18 cellular contexts compared by ENCODE assay signal in the genomic region with DNA sequence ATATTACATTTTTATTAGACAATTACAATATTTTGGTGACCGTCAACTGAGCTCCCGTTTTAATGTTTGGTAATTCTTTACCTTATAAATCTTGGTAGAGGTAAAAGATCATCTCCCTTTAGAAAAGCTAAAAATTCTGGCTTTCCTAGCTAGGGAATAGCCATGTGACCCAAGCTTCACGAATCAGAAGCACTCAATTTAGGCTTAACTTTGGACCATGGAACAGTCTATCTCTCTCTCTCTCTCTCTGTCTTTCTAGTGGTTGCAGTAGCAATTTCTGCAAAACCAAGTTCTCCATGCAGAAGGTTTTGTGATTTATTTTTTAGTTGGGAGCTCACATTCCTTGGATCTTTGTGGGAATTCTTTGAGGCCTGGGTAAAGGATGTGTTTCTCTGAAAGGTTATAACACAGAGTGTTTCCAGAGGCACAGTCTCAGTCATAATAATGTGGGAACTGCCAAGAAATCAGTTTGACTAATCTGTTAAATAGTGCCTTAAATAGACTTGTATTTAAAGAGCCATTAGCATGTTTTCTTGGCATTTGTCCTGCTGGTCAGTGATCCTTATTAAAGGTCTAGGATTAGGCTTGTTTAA.
DNase-seq lines count a peak whose midpoint lies in the region; ATAC-seq, FAIRE-seq and TF ChIP-seq lines count a peak whose summit lies in the region.
"Had no signal": no experiment of that assay in that cellular context is flagged by ENCODE, and none has a peak within 500 bp of the region (broad histone marks: within the 10 kb centered on the region; RNA-seq: fewer than 3 reads in every experiment).

No MANE protein-coding gene starts in this region.

- no peaks in the 10 kb centered on the region for H3K36me3 Mint-ChIP-seq in MCF 10A (ENCODE audit: insufficient read depth, unreplicated experiment)
- H3K36me3 Mint-ChIP-seq: CD4-positive, CD25-positive, alpha-beta regulatory T cell; immature natural killer cell had no signal

- CTCF ChIA-PET in MCF 10A (lab: Yijun Ruan, JAX): no interaction called here

- no peaks in the 10 kb centered on the region for H4K20me1 ChIP-seq in GM23248 (ENCODE audit: insufficient read depth)

- WGBS in GM23248 (ENCODE audit: low coverage in 1 of 2, low lambda C conversion rate in 2 of 2, missing lambda C conversion rate in 2 of 2), 2 experiments: 49 to 53% methylated on average over 3 of the region's 3 CpGs

- no peak overlapping the region for H3K4me3 Mint-ChIP-seq in MCF 10A (ENCODE audit: unreplicated experiment)
- H3K4me3 Mint-ChIP-seq: CD4-positive, CD25-positive, alpha-beta regulatory T cell; immature natural killer cell had no signal

- no TSS peak for BruUV-seq in MCF 10A (replicated peaks; lab: Mats Ljungman, UMichigan)

- H3K79me2 ChIP-seq in GM23248 (ENCODE audit: insufficient read depth): no peaks in the 10 kb centered on the region

- H3K27me3 ChIP-seq in GM23248 (replicated peaks; ENCODE audit: insufficient read depth): no peaks in the 10 kb centered on the region
- H3K27me3 ChIP-seq in adipocyte (replicated peaks; ENCODE audit: control insufficient read depth, insufficient read depth, low read length): no peaks in the 10 kb centered on the region
- H3K27me3 ChIP-seq in lower lobe of right lung (ENCODE audit: low read depth): no peaks in the 10 kb centered on the region
- H3K27me3 ChIP-seq: gastrocnemius medialis, thyroid gland had no signal

- FAIRE-seq in kidney (lab: Jason Lieb, UNC): no peak

- no peak overlapping the region for H3K27ac Mint-ChIP-seq in MCF 10A (ENCODE audit: low read depth, unreplicated experiment)
- H3K27ac Mint-ChIP-seq: CD4-positive, CD25-positive, alpha-beta regulatory T cell; immature natural killer cell had no signal

- ATAC-seq in sciatic nerve (peak; percentile 75), GM21786 (IDR thresholded peaks at IDR 0.05; ENCODE audit: unreplicated experiment) (no peak), lower lobe of right lung (no peak)
- ATAC-seq: gastrocnemius medialis had no signal

- H3K4me1 Mint-ChIP-seq in MCF 10A (ENCODE audit: insufficient read depth, unreplicated experiment): no peaks in the 10 kb centered on the region
- H3K4me1 Mint-ChIP-seq: CD4-positive, CD25-positive, alpha-beta regulatory T cell; immature natural killer cell had no signal

- peaks cover 64% of the 10 kb centered on the region for H3K27me3 Mint-ChIP-seq in MCF 10A (ENCODE audit: insufficient read depth, unreplicated experiment)
- H3K27me3 Mint-ChIP-seq: CD4-positive, CD25-positive, alpha-beta regulatory T cell had no signal

- H3K9me3 Mint-ChIP-seq in MCF 10A (ENCODE audit: unreplicated experiment): no peaks in the 10 kb centered on the region

- H3K27ac ChIP-seq in GM23248: 0 out of 2 replicates have a peak overlapping the region, but pooled peaks have one; percentile 2
- no peak overlapping the region for H3K27ac ChIP-seq in kidney (ENCODE audit: low read depth in 2 of 2, low read length in 2 of 2)
- H3K27ac ChIP-seq in lower lobe of right lung: no peak overlapping the region
- H3K27ac ChIP-seq: gastrocnemius medialis, PC-9, thyroid gland, WERI-Rb-1 had no signal

- DNase-seq in GM23248: peak; percentile 58
- peak; percentile 74 for DNase-seq in adipocyte (ENCODE audit: low read depth)
- DNase-seq in fibroblast of the aortic adventitia (ENCODE audit: low read depth): peak; percentile 31
- no peak for DNase-seq in sciatic nerve (ENCODE audit: low spot score)
- no peak for DNase-seq in kidney
- DNase-seq in MCF 10A (ENCODE audit: unreplicated experiment): no peak
- no peak for DNase-seq in lower lobe of right lung
- DNase-seq: activated CD8-positive, alpha-beta memory T cell treated with anti-CD3 and anti-CD28 coated beads for 24 hours; aorta; CD4-positive, CD25-positive, alpha-beta regulatory T cell; gastrocnemius medialis; immature natural killer cell; NCI-H1105; PC-9; stimulated activated CD4-positive, alpha-beta T cell treated with anti-CD3 and anti-CD28 coated beads, Interleukin-1b, Interleukin-23, amount 100 ng/mL, for 48 hours; thyroid gland; WERI-Rb-1 had no signal

- no peak overlapping the region for H2AFZ ChIP-seq in GM23248
- H2AFZ ChIP-seq: PC-9 had no signal

- H3K4me1 ChIP-seq in GM23248 (ENCODE audit: insufficient read depth) (peaks cover 8% of the 10 kb centered on the region; the same call in 1 of the 2 replicates), adipocyte (ENCODE audit: control insufficient read depth, insufficient read depth, low read length) (peaks cover 21% of the 10 kb centered on the region), kidney (ENCODE audit: control insufficient read depth in 1 of 2, insufficient read depth in 1 of 2, low read depth in 1 of 2, low read length in 2 of 2) (no peaks in the 10 kb centered on the region), lower lobe of right lung (no peaks in the 10 kb centered on the region)
- H3K4me1 ChIP-seq: gastrocnemius medialis, thyroid gland had no signal

- no peak overlapping the region for H3K4me2 ChIP-seq in GM23248 (ENCODE audit: unreplicated experiment)
- H3K4me2 ChIP-seq: PC-9 had no signal

- H3F3A ChIP-seq in GM23248 (ENCODE audit: insufficient read depth): no peaks in the 10 kb centered on the region

- no peaks in the 10 kb centered on the region for H3K36me3 ChIP-seq in GM23248 (ENCODE audit: low read depth)
- H3K36me3 ChIP-seq in adipocyte (ENCODE audit: control insufficient read depth, insufficient read depth, low read length, severe bottlenecking): no peaks in the 10 kb centered on the region
- no peaks in the 10 kb centered on the region for H3K36me3 ChIP-seq in kidney (ENCODE audit: control insufficient read depth in 1 of 2, insufficient read depth in 2 of 2, low read length in 2 of 2)
- H3K36me3 ChIP-seq in lower lobe of right lung: no peaks in the 10 kb centered on the region
- H3K36me3 ChIP-seq: gastrocnemius medialis, thyroid gland, WERI-Rb-1 had no signal

- intact Hi-C loops in sciatic nerve (cut with DNase I): no loop called here
- intact Hi-C loops in kidney (cut with DNase I): no loop called here
- intact Hi-C loops in MCF 10A (cut with micrococcal nuclease): no loop called here
- intact Hi-C loops in lower lobe of right lung (cut with DNase I): no loop called here

- H3K9me3 ChIP-seq in GM23248 (ENCODE audit: low read depth) (no peaks in the 10 kb centered on the region), adipocyte (ENCODE audit: control insufficient read depth, low read length) (no peaks in the 10 kb centered on the region), kidney (ENCODE audit: control insufficient read depth in 1 of 2, low read length in 2 of 2) (no peaks in the 10 kb centered on the region), lower lobe of right lung (no peaks in the 10 kb centered on the region)
- H3K9me3 ChIP-seq: gastrocnemius medialis, thyroid gland had no signal

- in situ Hi-C loops in GM23248 (cut with MboI): no loop called here

- POLR2A ChIA-PET in MCF 10A (lab: Yijun Ruan, JAX): no interaction called here

- no peak overlapping the region for H3K4me3 ChIP-seq in GM23248
- H3K4me3 ChIP-seq in adipocyte (ENCODE audit: low read length): no peak overlapping the region
- H3K4me3 ChIP-seq in fibroblast of the aortic adventitia (ENCODE audit: low read depth, low read length): no peak overlapping the region
- no peak overlapping the region for H3K4me3 ChIP-seq in kidney (ENCODE audit: low read length in 2 of 2)
- no peak overlapping the region for H3K4me3 ChIP-seq in lower lobe of right lung
- H3K4me3 ChIP-seq: gastrocnemius medialis, PC-9, thyroid gland had no signal

- no peak for TF ChIP-seq CTCF in fibroblast of the aortic adventitia (IDR thresholded peaks at IDR 0.05; ENCODE audit: insufficient read depth, low read length)
- TF ChIP-seq CTCF in kidney (IDR thresholded peaks at IDR 0.05; ENCODE audit: borderline replicate concordance, extremely low read depth, insufficient read depth): no peak
- TF ChIP-seq CTCF in MCF 10A (IDR thresholded peaks at IDR 0.05; ENCODE audit: unreplicated experiment): no peak
- TF ChIP-seq CTCF in lower lobe of right lung (IDR thresholded peaks at IDR 0.05): no peak

- no peak overlapping the region for H3K9ac ChIP-seq in GM23248
- peak overlapping the region; percentile 25 for H3K9ac ChIP-seq in adipocyte (ENCODE audit: low read length)
- no peak overlapping the region for H3K9ac ChIP-seq in kidney (ENCODE audit: low read length in 2 of 2)

- H3K9me2 ChIP-seq in GM23248 (ENCODE audit: insufficient read depth): no peaks in the 10 kb centered on the region

Comparison
In these comparisons a context has a peak if more than half of its experiments do, and no peak if none do; other contexts are left out.
1. DNase-seq: peak in GM23248 (single experiment), adipocyte (single experiment) and fibroblast of the aortic adventitia (single experiment); none in sciatic nerve (single experiment), kidney (single experiment), MCF 10A (single experiment) and lower lobe of right lung (single experiment).